ENCODE assay signal across 9 cellular contexts in the genomic region with DNA sequence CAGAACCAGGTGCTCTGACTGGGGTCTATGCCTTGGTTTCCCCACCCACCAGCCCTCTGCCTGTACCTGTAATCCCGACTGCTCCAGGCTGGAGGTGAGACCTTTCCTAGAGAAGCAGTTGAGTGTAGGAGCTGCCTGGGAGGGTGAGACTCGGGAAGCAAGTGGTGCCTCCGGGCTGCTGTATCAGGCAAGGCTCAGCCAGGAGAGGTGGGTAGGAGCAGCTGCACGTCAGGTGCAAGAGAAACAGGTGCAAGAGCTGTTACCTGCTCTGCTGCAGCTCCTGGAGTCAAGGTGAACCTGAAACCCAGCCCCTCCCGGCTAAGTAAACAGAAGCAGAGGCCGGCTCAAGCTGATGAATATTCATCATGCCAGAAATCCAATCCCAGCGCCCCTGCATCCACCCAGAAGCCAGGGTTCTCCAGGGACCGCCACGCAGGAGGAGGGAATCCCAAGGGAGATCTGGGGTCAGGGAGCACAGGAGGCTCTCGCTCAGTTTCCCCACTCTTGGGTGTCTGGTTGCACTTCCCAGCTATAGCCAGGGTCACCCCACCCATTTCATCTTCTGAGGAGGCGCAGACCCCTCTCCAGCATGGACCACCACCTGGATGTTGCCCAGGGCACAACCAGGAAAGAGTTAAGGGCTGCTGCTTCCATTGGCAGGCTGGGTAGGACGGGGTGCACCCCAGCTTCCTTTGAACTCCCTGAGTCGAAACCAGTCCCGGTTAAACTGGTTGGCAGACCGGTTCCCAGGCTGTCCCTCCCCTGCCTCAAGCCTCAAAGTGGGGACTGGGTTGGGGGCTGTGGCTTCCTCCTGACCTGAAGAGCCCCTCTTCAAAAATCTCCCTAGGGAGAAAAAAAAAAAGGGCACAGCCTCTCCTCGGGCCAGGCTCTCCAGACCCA.
A peak's percentile ranks its signal among the peaks of the same experiment; 100 is the strongest.
DNase-seq lines count a peak whose midpoint lies in the region; ATAC-seq lines count a peak whose summit lies in the region.
"Had no signal": no experiment of that assay in that cellular context is flagged by ENCODE, and none has a peak within 500 bp of the region (broad histone marks: within the 10 kb centered on the region; RNA-seq: fewer than 3 reads in every experiment).

A gene with protein sequence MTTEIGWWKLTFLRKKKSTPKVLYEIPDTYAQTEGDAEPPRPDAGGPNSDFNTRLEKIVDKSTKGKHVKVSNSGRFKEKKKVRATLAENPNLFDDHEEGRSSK (minus strand): TSS at position 293 of the 900 bp plus-strand sequence. CDS start 4,649 bp downstream, outside the sequence.

- H3K27ac ChIP-seq in KOPT-K1 (ENCODE audit: low read depth, low read length, poor library complexity, severe bottlenecking) = peak within 1 kb of the TSS; percentile 57

- H3K9me3 Mint-ChIP-seq in stimulated activated effector memory CD8-positive, alpha-beta T cell treated with anti-CD3 and anti-CD28 coated beads, Interleukin-12 subunit alpha, Interleukin-12 subunit beta, amount 100 ng/mL, for 72 hours = no peaks in the 10 kb centered on the region

- peak within 1 kb of the TSS; percentile 2 for H3K27ac Mint-ChIP-seq in stimulated activated effector memory CD8-positive, alpha-beta T cell treated with anti-CD3 and anti-CD28 coated beads, Interleukin-12 subunit alpha, Interleukin-12 subunit beta, amount 100 ng/mL, for 72 hours

- DNase-seq in NCI-H510A treated with DMSO at 0.1 percent for 48 hours (lab: John Stamatoyannopoulos, UW) (peak; percentile 99), iPS-NIHi11 (ENCODE audit: low spot score) (peak; percentile 67), HCEC 1CT (no peak)
- DNase-seq in stimulated activated effector memory CD8-positive, alpha-beta T cell treated with anti-CD3 and anti-CD28 coated beads, Interleukin-12 subunit alpha, Interleukin-12 subunit beta, amount 100 ng/mL, for 72 hours (ENCODE audit: low spot score in 2 of 2) = no peak
- DNase-seq in activated CD4-positive, alpha-beta T cell treated with anti-CD3 and anti-CD28 coated beads, Interleukin-2, amount 50 U/mL, for 48 hours = no peak

- no peaks in the 10 kb centered on the region for H3K36me3 ChIP-seq in KOPT-K1 (ENCODE audit: insufficient read depth, low read length)

- no peaks in the 10 kb centered on the region for H3K36me3 Mint-ChIP-seq in stimulated activated effector memory CD8-positive, alpha-beta T cell treated with anti-CD3 and anti-CD28 coated beads, Interleukin-12 subunit alpha, Interleukin-12 subunit beta, amount 100 ng/mL, for 72 hours

- no peak for ATAC-seq in stimulated activated effector memory CD8-positive, alpha-beta T cell treated with anti-CD3 and anti-CD28 coated beads, Interleukin-12 subunit alpha, Interleukin-12 subunit beta, amount 100 ng/mL, for 72 hours
- no peak for ATAC-seq in HG03025 (IDR thresholded peaks at IDR 0.05; ENCODE audit: low FRiP score, unreplicated experiment)
- ATAC-seq in GM19395 (IDR thresholded peaks at IDR 0.05; ENCODE audit: unreplicated experiment) = no peak
- ATAC-seq: activated CD4-positive, CD25-positive, alpha-beta regulatory T cell treated with anti-CD3 and anti-CD28 coated beads, Interleukin-2, amount 50 U/mL, for 24 hours had no signal

- H3K4me1 Mint-ChIP-seq in stimulated activated effector memory CD8-positive, alpha-beta T cell treated with anti-CD3 and anti-CD28 coated beads, Interleukin-12 subunit alpha, Interleukin-12 subunit beta, amount 100 ng/mL, for 72 hours = no peaks in the 10 kb centered on the region

- no peaks in the 10 kb centered on the region for H3K9me3 ChIP-seq in KOPT-K1 (ENCODE audit: insufficient read depth, low read length, poor library complexity, severe bottlenecking)

- no peak within 1 kb of the TSS for H3K4me3 Mint-ChIP-seq in stimulated activated effector memory CD8-positive, alpha-beta T cell treated with anti-CD3 and anti-CD28 coated beads, Interleukin-12 subunit alpha, Interleukin-12 subunit beta, amount 100 ng/mL, for 72 hours

Comparison
In these comparisons a context has a peak if more than half of its experiments do, and no peak if none do; other contexts are left out.
1. DNase-seq: peak in NCI-H510A treated with DMSO at 0.1 percent for 48 hours (single experiment) and iPS-NIHi11 (single experiment); none in stimulated activated effector memory CD8-positive, alpha-beta T cell treated with anti-CD3 and anti-CD28 coated beads, Interleukin-12 subunit alpha, Interleukin-12 subunit beta, amount 100 ng/mL, for 72 hours (0 of 2), HCEC 1CT (single experiment) and activated CD4-positive, alpha-beta T cell treated with anti-CD3 and anti-CD28 coated beads, Interleukin-2, amount 50 U/mL, for 48 hours (0 of 2).